Comparison of ENCODE assay signal across 10 cellular contexts in the genomic region with DNA sequence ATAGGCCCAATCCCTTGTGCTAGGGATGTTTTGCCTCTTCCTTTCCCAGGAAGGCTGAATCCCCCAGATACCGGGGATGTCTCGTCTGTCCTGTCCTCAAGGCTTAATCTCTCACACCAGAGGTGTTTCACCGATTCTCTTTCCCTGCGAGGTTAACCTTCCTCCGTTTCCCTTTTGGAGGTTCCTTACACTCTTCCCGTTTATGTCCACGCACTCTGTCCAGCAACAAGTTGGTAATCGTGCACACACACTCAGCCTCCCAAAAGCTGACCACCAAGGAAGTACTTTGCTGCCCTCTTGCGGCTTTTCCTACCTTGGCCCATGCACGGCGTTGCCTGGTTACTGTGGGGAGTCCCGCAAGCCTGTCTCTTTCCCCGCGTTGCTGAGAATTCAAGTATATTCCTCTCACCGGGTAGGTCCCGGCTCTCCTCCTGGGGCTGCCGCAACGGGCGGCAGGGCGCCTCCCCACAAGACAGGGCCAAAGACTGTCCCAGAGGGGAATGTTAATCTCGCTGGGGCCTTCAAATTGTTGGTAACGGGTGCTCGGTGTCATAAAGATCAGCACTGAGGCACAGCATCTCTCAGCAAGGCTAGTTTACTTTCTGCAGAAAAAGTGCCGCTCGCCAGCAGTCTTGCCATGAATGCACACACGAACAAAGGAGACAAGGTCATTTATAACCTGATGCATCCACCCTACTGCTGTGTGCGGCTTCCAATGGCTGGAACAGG. TPM values are rescaled to one million over a fixed set of nuclear protein-coding genes. Genes with fewer than 3 reads are reported as not detected.
DNase-seq lines count a peak whose midpoint lies in the region; ATAC-seq and TF ChIP-seq lines count a peak whose summit lies in the region.
"Had no signal": no experiment of that assay in that cellular context is flagged by ENCODE, and none has a peak within 500 bp of the region (broad histone marks: within the 10 kb centered on the region; RNA-seq: fewer than 3 reads in every experiment).

No MANE protein-coding gene starts in this region.

- H3K27me3 ChIP-seq in HCT116 (ENCODE audit: insufficient read depth, low read length) (no peaks in the 10 kb centered on the region), hepatocyte (no peaks in the 10 kb centered on the region), left lung (peaks cover 0 to 5% of the 10 kb centered on the region in 2 donors)

- intact Hi-C loops in HCT116 (cut with micrococcal nuclease) (loop anchor here (1.0 kb wide), 1 partner anchor 87 kb away; no protein-coding TSS in a partner anchor), left lung (cut with DNase I) (no loop called here)

- H3K79me2 ChIP-seq in HCT116 (ENCODE audit: insufficient read depth, low read length): no peaks in the 10 kb centered on the region
- H3K79me2 ChIP-seq in hepatocyte: no peaks in the 10 kb centered on the region

- CTCF ChIA-PET in HCT116 (lab: Charles Lee): interaction anchor here (0.7 kb wide), 1 partner anchor 11 kb away, joined by 3 read pairs; no protein-coding TSS in a partner anchor
- CTCF ChIA-PET in activated CD4-positive, alpha-beta T cell treated with anti-CD3 and anti-CD28 coated beads, Interleukin-2, amount 10 ng/mL, durations not matched to agents 7 days and 5 days (lab: Charles Lee): no interaction called here

- BruUV-seq in HCT116 (replicated peaks; lab: Mats Ljungman, UMichigan): no TSS peak

- H3K36me3 ChIP-seq in HCT116 (ENCODE audit: control insufficient read depth in 1 of 2, insufficient read depth in 2 of 2, low read length in 2 of 2) (no peaks in the 10 kb centered on the region), hepatocyte (replicated peaks; ENCODE audit: insufficient read depth, low read depth) (no peaks in the 10 kb centered on the region), left lung (no peaks in the 10 kb centered on the region)

- H3K27me3 Mint-ChIP-seq in activated CD4-positive, alpha-beta T cell treated with anti-CD3 and anti-CD28 coated beads, Interleukin-2, amount 10 ng/mL, durations not matched to agents 7 days and 5 days: peaks cover 4% of the 10 kb centered on the region

- no peaks in the 10 kb centered on the region for H3K36me3 Mint-ChIP-seq in activated CD4-positive, alpha-beta T cell treated with anti-CD3 and anti-CD28 coated beads, Interleukin-2, amount 10 ng/mL, durations not matched to agents 7 days and 5 days (ENCODE audit: low read depth)

- H3K9me2 ChIP-seq in HCT116 (ENCODE audit: insufficient read depth) (no peaks in the 10 kb centered on the region), hepatocyte (replicated peaks; ENCODE audit: insufficient read depth) (no peaks in the 10 kb centered on the region)

- peak; percentile 51 for TF ChIP-seq CTCF in AG10803 (conservative IDR thresholded peaks at IDR 0.05; ENCODE audit: low read length)
- TF ChIP-seq CTCF in HCT116 (IDR thresholded peaks at IDR 0.05 in 2 of 3, conservative IDR thresholded peaks at IDR 0.05 in 1 of 3; ENCODE audit: borderline replicate concordance in 1 of 3, insufficient read depth in 1 of 3, low read depth in 2 of 3, low read length in 2 of 3): peak; percentile 77 to 83 (median 82); a peak in 5 of 6 replicates
- peak; percentile 75 for TF ChIP-seq CTCF in hepatocyte (IDR thresholded peaks at IDR 0.05; ENCODE audit: poor library complexity)
- TF ChIP-seq CTCF in left lung (IDR thresholded peaks at IDR 0.05): no peak

- DNase-seq in AG10803 (ENCODE audit: low read depth) (peak; percentile 40), HCT116 (ENCODE audit: low read depth, low spot score) (peak; percentile 73), SHP77 treated with DMSO at 0.1 percent for 48 hours (lab: John Stamatoyannopoulos, UW) (peak; percentile 32), hepatocyte (ENCODE audit: low spot score) (peak; percentile 83), glomerular visceral epithelial cell (ENCODE audit: extremely low spot score) (no peak), left lung (no peak)
- no peak for DNase-seq in activated CD4-positive, alpha-beta T cell treated with anti-CD3 and anti-CD28 coated beads, Interleukin-2, amount 10 ng/mL, durations not matched to agents 7 days and 5 days

- 18% methylated on average over 27 of the region's 27 CpGs for WGBS in hepatocyte (ENCODE audit: low lambda C conversion rate, missing lambda C conversion rate)

- H3K4me3 Mint-ChIP-seq in activated CD4-positive, alpha-beta T cell treated with anti-CD3 and anti-CD28 coated beads, Interleukin-2, amount 10 ng/mL, durations not matched to agents 7 days and 5 days: no peak overlapping the region
- H3K4me3 Mint-ChIP-seq: nephron had no signal

- H4K20me1 ChIP-seq in HCT116 (ENCODE audit: insufficient read depth): no peaks in the 10 kb centered on the region
- H4K20me1 ChIP-seq in hepatocyte (ENCODE audit: insufficient read depth, poor library complexity, severe bottlenecking): no peaks in the 10 kb centered on the region

- H3K27ac ChIP-seq in HCT116 (ENCODE audit: low read depth, low read length) (no peak overlapping the region), hepatocyte (no peak overlapping the region), left lung (no peak overlapping the region)
- H3K27ac ChIP-seq: HL-60 had no signal

- TF ChIP-seq POLR2A in HCT116 (IDR thresholded peaks at IDR 0.05; ENCODE audit: borderline replicate concordance, extremely low read depth, insufficient read depth, insufficient read length): no peak

- no peaks in the 10 kb centered on the region for H3K9me3 ChIP-seq in HCT116 (ENCODE audit: control insufficient read depth in 1 of 2, insufficient read depth in 1 of 2, low read depth in 1 of 2, low read length in 2 of 2)
- H3K9me3 ChIP-seq in hepatocyte (ENCODE audit: low read depth): no peaks in the 10 kb centered on the region
- H3K9me3 ChIP-seq in left lung: no peaks in the 10 kb centered on the region

- no peaks in the 10 kb centered on the region for H3K4me1 Mint-ChIP-seq in activated CD4-positive, alpha-beta T cell treated with anti-CD3 and anti-CD28 coated beads, Interleukin-2, amount 10 ng/mL, durations not matched to agents 7 days and 5 days
- H3K4me1 Mint-ChIP-seq: nephron had no signal

- peak overlapping the region; percentile 83 for H3K4me2 ChIP-seq in HCT116 (ENCODE audit: low read length)
- H3K4me2 ChIP-seq in hepatocyte: peak overlapping the region; percentile 71

- ATAC-seq in HCT116 (peak; percentile 99), GM19324 (IDR thresholded peaks at IDR 0.05; ENCODE audit: low FRiP score, unreplicated experiment) (no peak), left lung (no peak)

- H3K4me1 ChIP-seq in HCT116 (ENCODE audit: control insufficient read depth in 1 of 2, insufficient read depth in 2 of 2, low read length in 2 of 2) (peaks cover 0 to 11% of the 10 kb centered on the region in 2 experiments; a peak in 2 of 4 replicates), hepatocyte (ENCODE audit: insufficient read depth) (no peaks in the 10 kb centered on the region), left lung (no peaks in the 10 kb centered on the region)

- no peak overlapping the region for H3K27ac Mint-ChIP-seq in activated CD4-positive, alpha-beta T cell treated with anti-CD3 and anti-CD28 coated beads, Interleukin-2, amount 10 ng/mL, durations not matched to agents 7 days and 5 days
- H3K27ac Mint-ChIP-seq: nephron had no signal

- H3K4me3 ChIP-seq in AG10803 (ENCODE audit: low read length): no peak overlapping the region
- H3K4me3 ChIP-seq in HCT116 (replicated peaks in 1 of 2; ENCODE audit: low read depth in 1 of 2, low read length in 2 of 2): peak overlapping the region; percentile 14 to 44; a peak in 3 of 4 replicates
- no peak overlapping the region for H3K4me3 ChIP-seq in hepatocyte
- no peak overlapping the region for H3K4me3 ChIP-seq in left lung

- POLR2A ChIA-PET in HCT116 (lab: Charles Lee): no interaction called here
- POLR2A ChIA-PET in activated CD4-positive, alpha-beta T cell treated with anti-CD3 and anti-CD28 coated beads, Interleukin-2, amount 10 ng/mL, durations not matched to agents 7 days and 5 days (lab: Charles Lee): no interaction called here

- H2AFZ ChIP-seq in HCT116 (ENCODE audit: low read depth, low read length, poor library complexity, severe bottlenecking) (peak overlapping the region; percentile 98), hepatocyte (no peak overlapping the region)

- no peaks in the 10 kb centered on the region for H3K9me3 Mint-ChIP-seq in activated CD4-positive, alpha-beta T cell treated with anti-CD3 and anti-CD28 coated beads, Interleukin-2, amount 10 ng/mL, durations not matched to agents 7 days and 5 days

- RAD21 ChIA-PET in HCT116 (lab: Charles Lee; ENCODE audit: low non-redundant PET in 1 of 2, low total read pairs in 2 of 2, uncharacterized antibody in 2 of 2, unreplicated experiment in 2 of 2): no interaction called here

- H3K9ac ChIP-seq in HCT116 (ENCODE audit: low read length): peak overlapping the region; percentile 14; the same call in 1 of the 2 replicates

- peak; percentile 86 for TF ChIP-seq RAD21 in HCT116 (IDR thresholded peaks at IDR 0.05; ENCODE audit: low read depth)

TF ChIP-seq in HCT116, 20 proteins besides CTCF, POLR2A, EP300 and RAD21:
- peak; percentile 54 for TF ChIP-seq YY1 (IDR thresholded peaks at IDR 0.05; ENCODE audit: extremely low read depth, insufficient replicate concordance, low read depth, low read length)
- TF ChIP-seq EZH2 (IDR thresholded peaks at IDR 0.05): no peak
TF ChIP-seq in HCT116: peak in this region for 1.

RNA-seq across cellular contexts. Expression of a gene that starts 36.7 kb away (rescaled TPM):
- total RNA-seq in HCT116 (2021; ENCODE audit: unreplicated experiment): not detected
- polyA plus RNA-seq in HCT116 (2012): not detected in 2 replicates
- total RNA-seq in hepatocyte: 0.30 and 1.2 TPM in 2 replicates
- 0.49 TPM in 1 of 2 replicates, not detected in the other for polyA plus RNA-seq in hepatocyte
- total RNA-seq in left lung: 10 to 100 TPM in 1 of 2 donors, not detected in 1; 13.8 TPM
- not detected for total RNA-seq in activated CD4-positive, alpha-beta T cell treated with anti-CD3 and anti-CD28 coated beads, Interleukin-2, amount 10 ng/mL, durations not matched to agents 7 days and 5 days

RNA-seq across cellular contexts. Expression of a gene that starts 47.4 kb away (rescaled TPM):
- total RNA-seq in HCT116 (2021; ENCODE audit: unreplicated experiment): not detected
- polyA plus RNA-seq in HCT116 (2012): not detected in 2 replicates
- total RNA-seq in hepatocyte: 0.17 TPM in 1 of 2 replicates, not detected in the other
- not detected in 2 replicates for polyA plus RNA-seq in hepatocyte
- total RNA-seq in left lung: not detected
- not detected for total RNA-seq in activated CD4-positive, alpha-beta T cell treated with anti-CD3 and anti-CD28 coated beads, Interleukin-2, amount 10 ng/mL, durations not matched to agents 7 days and 5 days

Comparison
In these comparisons a context has a peak if more than half of its experiments do, and no peak if none do; other contexts are left out.
1. DNase-seq: peak in AG10803 (single experiment), HCT116 (single experiment), SHP77 treated with DMSO at 0.1 percent for 48 hours (single experiment) and hepatocyte (single experiment); none in glomerular visceral epithelial cell (single experiment), left lung (0 of 2) and activated CD4-positive, alpha-beta T cell treated with anti-CD3 and anti-CD28 coated beads, Interleukin-2, amount 10 ng/mL, durations not matched to agents 7 days and 5 days (single experiment).
2. H3K4me3 ChIP-seq: peak in HCT116 (2 of 2); none in AG10803 (single experiment), hepatocyte (single experiment) and left lung (0 of 2).
3. CTCF ChIP-seq: peak in AG10803 (single experiment), HCT116 (3 of 3) and hepatocyte (single experiment); none in left lung (0 of 2).